18 cellular contexts compared by ENCODE assay signal in genomic region chr6:151352410-151353399, GRCh38.
"Had no signal": no experiment of that assay in that cellular context is flagged by ENCODE, and none has a peak within 500 bp of the region (broad histone marks: within the 10 kb centered on the region; RNA-seq: fewer than 3 reads in every experiment).

No MANE protein-coding gene starts in this region.

- H3K27ac Mint-ChIP-seq: activated naive CD8-positive, alpha-beta T cell treated with anti-CD3 and anti-CD28 coated beads for 36 hours; dendritic cell treated with granulocyte-macrophage colony-stimulating factor and Interleukin-4, amounts not matched to agents 40 ng/mL and 50 ng/mL, for 4 days had no signal

- H3K4me3 ChIP-seq: lung, tibial nerve had no signal

- H3K4me3 Mint-ChIP-seq: activated naive CD8-positive, alpha-beta T cell treated with anti-CD3 and anti-CD28 coated beads for 36 hours; dendritic cell treated with granulocyte-macrophage colony-stimulating factor and Interleukin-4, amounts not matched to agents 40 ng/mL and 50 ng/mL, for 4 days had no signal

- FAIRE-seq: keratinocyte had no signal

- H3K27me3 ChIP-seq: tibial nerve had no signal

- H3K27me3 Mint-ChIP-seq: activated naive CD8-positive, alpha-beta T cell treated with anti-CD3 and anti-CD28 coated beads for 36 hours had no signal

- H3K36me3 Mint-ChIP-seq: activated naive CD8-positive, alpha-beta T cell treated with anti-CD3 and anti-CD28 coated beads for 36 hours had no signal

- H3K9me3 Mint-ChIP-seq: activated naive CD8-positive, alpha-beta T cell treated with anti-CD3 and anti-CD28 coated beads for 36 hours; dendritic cell treated with granulocyte-macrophage colony-stimulating factor and Interleukin-4, amounts not matched to agents 40 ng/mL and 50 ng/mL, for 4 days had no signal

- H3K9me3 ChIP-seq: tibial nerve had no signal

- DNase-seq: activated CD4-positive, alpha-beta T cell treated with anti-CD3 and anti-CD28 coated beads, Interleukin-2, amount 50 U/mL, for 1 hour; activated naive CD8-positive, alpha-beta T cell treated with anti-CD3 and anti-CD28 coated beads for 36 hours; amniotic stem cell; effector CD8-positive, alpha-beta T cell; foreskin melanocyte; head of caudate nucleus; occipital lobe; posterior cingulate gyrus; retina; stimulated activated CD4-positive, alpha-beta T cell treated with anti-CD3 and anti-CD28 coated beads, Interleukin-12 subunit alpha, Interleukin-12 subunit beta, amount 100 ng/mL, for 4 hours; stimulated activated CD4-positive, alpha-beta T cell treated with anti-CD3 and anti-CD28 coated beads, Interleukin-1b, Interleukin-23, amount 100 ng/mL, for 48 hours; stimulated activated naive CD8-positive, alpha-beta T cell treated with anti-CD3 and anti-CD28 coated beads, Interleukin-15, Interleukin-2, amounts not matched to agents 100 U/mL and 50 U/mL, for 24 hours; substantia nigra had no signal

- H3K27ac ChIP-seq: epithelial cell of prostate, tibial nerve had no signal

- ATAC-seq: stimulated activated naive CD8-positive, alpha-beta T cell treated with anti-CD3 and anti-CD28 coated beads, Interleukin-15, Interleukin-2, amounts not matched to agents 100 U/mL and 50 U/mL, for 24 hours had no signal
